ENCODE assay signal across 23 cellular contexts in genomic region chr19:48295458-48295857, GRCh38. TPM values are rescaled to one million over a fixed set of nuclear protein-coding genes. Genes with fewer than 3 reads are reported as not detected.
A peak's percentile ranks its signal among the peaks of the same experiment; 100 is the strongest.
DNase-seq lines count a peak whose midpoint lies in the region; ATAC-seq, FAIRE-seq and TF ChIP-seq lines count a peak whose summit lies in the region.
"Had no signal": no experiment of that assay in that cellular context is flagged by ENCODE, and none has a peak within 500 bp of the region (broad histone marks: within the 10 kb centered on the region; RNA-seq: fewer than 3 reads in every experiment).

No MANE protein-coding gene starts in this region.

- H3K14ac ChIP-seq in neuronal stem cell (ENCODE audit: low read length): no peak overlapping the region

- no peak for FAIRE-seq in astrocyte (lab: Jason Lieb, UNC)
- FAIRE-seq: GM19239 had no signal

- TF ChIP-seq CTCF in Caco-2 (IDR thresholded peaks at IDR 0.05; ENCODE audit: insufficient read depth in 1 of 2, low read depth in 1 of 2, low read length in 1 of 2, severe bottlenecking in 1 of 2, unreplicated experiment in 1 of 2): no peak
- TF ChIP-seq CTCF in astrocyte (IDR thresholded peaks at IDR 0.05; ENCODE audit: insufficient read depth, low read depth, low read length): no peak
- TF ChIP-seq CTCF in osteocyte (IDR thresholded peaks at IDR 0.05): no peak

- peak overlapping the region; percentile 78 for H2BK15ac ChIP-seq in neuronal stem cell (ENCODE audit: low read length)

- H3K27ac ChIP-seq in astrocyte (ENCODE audit: low read depth, low read length): no peak overlapping the region
- no peak overlapping the region for H3K27ac ChIP-seq in neuronal stem cell (replicated peaks; ENCODE audit: low read length)
- H3K27ac ChIP-seq: SJSA1 had no signal

- BruUV-seq in Caco-2 (replicated peaks; lab: Mats Ljungman, UMichigan): no TSS peak

- H3K4me2 ChIP-seq in astrocyte (ENCODE audit: low read length): no peak overlapping the region
- no peak overlapping the region for H3K4me2 ChIP-seq in neuronal stem cell (ENCODE audit: insufficient read depth, low read length, poor library complexity, severe bottlenecking)

- H3K4me1 ChIP-seq in Caco-2 (peaks cover 12% of the 10 kb centered on the region), astrocyte (ENCODE audit: insufficient read depth, low read length) (peaks cover 13% of the 10 kb centered on the region), neuronal stem cell (ENCODE audit: control insufficient read depth in 2 of 2, insufficient read depth in 1 of 2, low read depth in 1 of 2, low read length in 2 of 2) (peaks cover 3% of the 10 kb centered on the region in 2 donors)
- H3K4me1 ChIP-seq: HAP-1 had no signal

- H3K9me3 ChIP-seq in Caco-2: no peaks in the 10 kb centered on the region
- no peaks in the 10 kb centered on the region for H3K9me3 ChIP-seq in astrocyte (ENCODE audit: insufficient read depth, low read depth, low read length)
- H3K9me3 ChIP-seq in neuronal stem cell (replicated peaks in 1 of 2; ENCODE audit: control insufficient read depth in 2 of 2, insufficient read depth in 1 of 2, low read depth in 1 of 2, low read length in 2 of 2): peaks cover 0 to 1% of the 10 kb centered on the region in 2 donors
- H3K9me3 ChIP-seq: HAP-1, SJSA1 had no signal

- H3K4me3 Mint-ChIP-seq in Caco-2 (ENCODE audit: unreplicated experiment): no peak overlapping the region
- no peak overlapping the region for H3K4me3 Mint-ChIP-seq in astrocyte (ENCODE audit: unreplicated experiment)
- H3K4me3 Mint-ChIP-seq in osteocyte (ENCODE audit: unreplicated experiment): no peak overlapping the region
- no peak overlapping the region for H3K4me3 Mint-ChIP-seq in activated naive CD8-positive, alpha-beta T cell treated with anti-CD3 and anti-CD28 coated beads, Interleukin-2, amount 50 U/mL, for 24 hours
- H3K4me3 Mint-ChIP-seq: CD4-positive, CD25-positive, alpha-beta regulatory T cell had no signal

- peak overlapping the region; percentile 31 for H2BK120ac ChIP-seq in neuronal stem cell (ENCODE audit: low read depth, low read length)

- H2AK5ac ChIP-seq in neuronal stem cell (ENCODE audit: low read depth, low read length): peak overlapping the region; percentile 21

- no peak overlapping the region for H3K9ac ChIP-seq in astrocyte (ENCODE audit: low read length)
- peak overlapping the region; percentile 63 for H3K9ac ChIP-seq in neuronal stem cell (ENCODE audit: low read depth, low read length, poor library complexity)

- H4K8ac ChIP-seq in neuronal stem cell (ENCODE audit: low read depth, low read length): no peak overlapping the region

- H3K27ac Mint-ChIP-seq in Caco-2 (ENCODE audit: unreplicated experiment) (no peak overlapping the region), astrocyte (ENCODE audit: unreplicated experiment) (peak overlapping the region; percentile 47), osteocyte (ENCODE audit: unreplicated experiment) (no peak overlapping the region)
- H3K27ac Mint-ChIP-seq in activated naive CD8-positive, alpha-beta T cell treated with anti-CD3 and anti-CD28 coated beads, Interleukin-2, amount 50 U/mL, for 24 hours: no peak overlapping the region
- H3K27ac Mint-ChIP-seq: CD4-positive, CD25-positive, alpha-beta regulatory T cell had no signal

- peaks cover 13% of the 10 kb centered on the region for H3K4me1 Mint-ChIP-seq in Caco-2 (ENCODE audit: low read depth, unreplicated experiment)
- no peaks in the 10 kb centered on the region for H3K4me1 Mint-ChIP-seq in astrocyte (ENCODE audit: low read depth, unreplicated experiment)
- peaks cover 8% of the 10 kb centered on the region for H3K4me1 Mint-ChIP-seq in osteocyte (ENCODE audit: unreplicated experiment)
- H3K4me1 Mint-ChIP-seq in activated naive CD8-positive, alpha-beta T cell treated with anti-CD3 and anti-CD28 coated beads, Interleukin-2, amount 50 U/mL, for 24 hours: peaks cover 7% of the 10 kb centered on the region

- intact Hi-C loops in Caco-2 (cut with micrococcal nuclease; ENCODE audit: unreplicated experiment): no loop called here

- H2AFZ ChIP-seq in astrocyte (ENCODE audit: low read depth, low read length): no peak overlapping the region
- no peak overlapping the region for H2AFZ ChIP-seq in neuronal stem cell (ENCODE audit: low read length)

- H2BK12ac ChIP-seq in neuronal stem cell (ENCODE audit: low read length): no peak overlapping the region

- no peaks in the 10 kb centered on the region; the same call in 1 of the 2 replicates for H3K27me3 ChIP-seq in Caco-2 (replicated peaks; ENCODE audit: control insufficient read depth, insufficient read depth, low read length)
- no peaks in the 10 kb centered on the region for H3K27me3 ChIP-seq in astrocyte (ENCODE audit: insufficient read depth, low read length)
- peaks cover 0 to 3% (median 0%) of the 10 kb centered on the region in 3 experiments for H3K27me3 ChIP-seq in neuronal stem cell (ENCODE audit: control insufficient read depth in 3 of 3, insufficient read depth in 3 of 3, low read depth in 1 of 3, low read length in 3 of 3)
- H3K27me3 ChIP-seq: SJSA1 had no signal

- peaks cover 7% of the 10 kb centered on the region for H3K36me3 Mint-ChIP-seq in Caco-2 (ENCODE audit: insufficient read depth, unreplicated experiment)
- no peaks in the 10 kb centered on the region for H3K36me3 Mint-ChIP-seq in astrocyte (ENCODE audit: low read depth, unreplicated experiment)
- H3K36me3 Mint-ChIP-seq in osteocyte (ENCODE audit: unreplicated experiment): no peaks in the 10 kb centered on the region
- no peaks in the 10 kb centered on the region for H3K36me3 Mint-ChIP-seq in activated naive CD8-positive, alpha-beta T cell treated with anti-CD3 and anti-CD28 coated beads, Interleukin-2, amount 50 U/mL, for 24 hours (ENCODE audit: low read depth)
- H3K36me3 Mint-ChIP-seq: CD4-positive, CD25-positive, alpha-beta regulatory T cell had no signal

- H4K91ac ChIP-seq in neuronal stem cell (ENCODE audit: low read depth, low read length, poor library complexity): no peak overlapping the region

- H3K79me2 ChIP-seq in astrocyte (ENCODE audit: insufficient read depth, low read length): no peaks in the 10 kb centered on the region

- no peak overlapping the region for H3K4ac ChIP-seq in neuronal stem cell (ENCODE audit: low read length)

- no CpG with 5 or more reads among the region's 10 CpGs for WGBS in neuronal stem cell (ENCODE audit: extremely low coverage in 2 of 2, insufficient read length in 2 of 2, insufficient replicate concordance in 1 of 2), 2 donors

- H3K23ac ChIP-seq in neuronal stem cell (ENCODE audit: low read depth, low read length, poor library complexity): peak overlapping the region; percentile 29

- no peak for ATAC-seq in activated naive CD8-positive, alpha-beta T cell treated with anti-CD3 and anti-CD28 coated beads, Interleukin-2, amount 50 U/mL, for 24 hours

- peak; percentile 19 for DNase-seq in DMS79 treated with DMSO at 0.1 percent for 48 hours (lab: John Stamatoyannopoulos, UW)
- no peak for DNase-seq in DMS79 (lab: John Stamatoyannopoulos, UW)
- peak; percentile 36 to 59 for DNase-seq in Caco-2
- DNase-seq in astrocyte (ENCODE audit: low read depth): no peak
- DNase-seq in neuronal stem cell (ENCODE audit: low spot score): no peak
- DNase-seq in osteocyte (ENCODE audit: extremely low spot score, unreplicated experiment): no peak
- DNase-seq in activated naive CD8-positive, alpha-beta T cell treated with anti-CD3 and anti-CD28 coated beads, Interleukin-2, amount 50 U/mL, for 24 hours: no peak
- DNase-seq: 8988T; ACHN; CD4-positive, CD25-positive, alpha-beta regulatory T cell; DND-41; NCI-H1092; NCI-H1417 treated with DMSO at 0.1 percent for 48 hours; NCI-H187; NCI-H2081 treated with DMSO at 0.1 percent for 48 hours; NCI-H526; NCI-H82; Right ventricle myocardium superior; RPMI8226; T-helper 1 cell had no signal

- H4K20me1 ChIP-seq in astrocyte (ENCODE audit: insufficient read depth, low read length): no peaks in the 10 kb centered on the region

- CTCF ChIA-PET in Caco-2 (lab: Charles Lee): interaction anchor here (0.7 to 1.5 kb wide), 3 partner anchors 14 to 38 kb away, joined by 3 read pairs; no protein-coding TSS in a partner anchor

- H3K36me3 ChIP-seq in Caco-2 (ENCODE audit: control insufficient read depth, insufficient read depth, low read length) (no peaks in the 10 kb centered on the region), astrocyte (ENCODE audit: insufficient read depth, low read length) (no peaks in the 10 kb centered on the region), neuronal stem cell (replicated peaks in 1 of 2; ENCODE audit: control insufficient read depth in 2 of 2, insufficient read depth in 2 of 2, low read length in 2 of 2) (no peaks in the 10 kb centered on the region)
- H3K36me3 ChIP-seq: HAP-1, SJSA1 had no signal

- H3K27me3 Mint-ChIP-seq in Caco-2 (ENCODE audit: insufficient read depth, unreplicated experiment) (no peaks in the 10 kb centered on the region), astrocyte (ENCODE audit: low read depth, unreplicated experiment) (peaks cover 5% of the 10 kb centered on the region), osteocyte (ENCODE audit: unreplicated experiment) (peaks cover 3% of the 10 kb centered on the region)
- peaks cover 5% of the 10 kb centered on the region for H3K27me3 Mint-ChIP-seq in activated naive CD8-positive, alpha-beta T cell treated with anti-CD3 and anti-CD28 coated beads, Interleukin-2, amount 50 U/mL, for 24 hours

- no peaks in the 10 kb centered on the region for H3K79me1 ChIP-seq in neuronal stem cell (ENCODE audit: low read depth, low read length)

- H3K9me3 Mint-ChIP-seq in Caco-2 (ENCODE audit: unreplicated experiment) (no peaks in the 10 kb centered on the region), astrocyte (ENCODE audit: unreplicated experiment) (no peaks in the 10 kb centered on the region), osteocyte (ENCODE audit: unreplicated experiment) (no peaks in the 10 kb centered on the region)
- no peaks in the 10 kb centered on the region for H3K9me3 Mint-ChIP-seq in activated naive CD8-positive, alpha-beta T cell treated with anti-CD3 and anti-CD28 coated beads, Interleukin-2, amount 50 U/mL, for 24 hours
- H3K9me3 Mint-ChIP-seq: CD4-positive, CD25-positive, alpha-beta regulatory T cell had no signal

- peak overlapping the region; percentile 60 for H2BK5ac ChIP-seq in neuronal stem cell (ENCODE audit: low read length)

- H3K4me3 ChIP-seq in Caco-2 (ENCODE audit: low read depth, low read length) (no peak overlapping the region), astrocyte (ENCODE audit: insufficient read depth, low read depth, low read length) (no peak overlapping the region), neuronal stem cell (ENCODE audit: low read length in 2 of 2) (no peak overlapping the region)
- H3K4me3 ChIP-seq: HAP-1, SJSA1 had no signal

- H3K18ac ChIP-seq in neuronal stem cell (ENCODE audit: low read length): no peak overlapping the region

- POLR2A ChIA-PET in Caco-2 (lab: Charles Lee): no interaction called here

RNA-seq across cellular contexts. Expression of gene ZNF114, which starts 25.6 kb away (rescaled TPM):
- total RNA-seq in Caco-2 (2022) (8.7 and 9.3 TPM in 2 replicates), astrocyte (7.6 and 19.6 TPM in 2 replicates), osteocyte (0.97 and 0.99 TPM in 2 replicates)
- polyA plus RNA-seq in neuronal stem cell (2013, experiment 1 of 2): 3.0 TPM
- 2.6 TPM for polyA plus RNA-seq in neuronal stem cell (2013, experiment 2 of 2)
- total RNA-seq: CD4-positive, CD25-positive, alpha-beta regulatory T cell had no signal
- polyA plus RNA-seq: CD4-positive, CD25-positive, alpha-beta regulatory T cell had no signal

RNA-seq across cellular contexts. Expression of gene EMP3, which starts 29.9 kb away (rescaled TPM):
- 6.8 and 11.3 TPM in 2 replicates for total RNA-seq in Caco-2 (2022)
- total RNA-seq in astrocyte: 199 and 217 TPM in 2 replicates
- 45.0 TPM for polyA plus RNA-seq in neuronal stem cell (2013, experiment 1 of 2)
- polyA plus RNA-seq in neuronal stem cell (2013, experiment 2 of 2): 46.0 TPM
- 201 and 212 TPM in 2 replicates for total RNA-seq in osteocyte

RNA-seq across cellular contexts. Expression of gene CARD8, which starts 39.7 kb away (rescaled TPM):
- total RNA-seq in Caco-2 (2022): 17.7 and 19.9 TPM in 2 replicates
- total RNA-seq in astrocyte: 22.9 and 26.3 TPM in 2 replicates
- 30.9 TPM for polyA plus RNA-seq in neuronal stem cell (2013, experiment 1 of 2)
- polyA plus RNA-seq in neuronal stem cell (2013, experiment 2 of 2): 30.1 TPM
- total RNA-seq in osteocyte: 36.4 and 38.0 TPM in 2 replicates

Comparison
In these comparisons a context has a peak if more than half of its experiments do, and no peak if none do; other contexts are left out.
1. DNase-seq: peak in DMS79 treated with DMSO at 0.1 percent for 48 hours (single experiment) and Caco-2 (2 of 2); none in DMS79 (single experiment), astrocyte (single experiment), neuronal stem cell (single experiment), osteocyte (single experiment) and activated naive CD8-positive, alpha-beta T cell treated with anti-CD3 and anti-CD28 coated beads, Interleukin-2, amount 50 U/mL, for 24 hours (single experiment).
2. RNA of gene EMP3, which starts 29.9 kb away (total RNA-seq): 199 to 217 TPM in astrocyte and 201 to 212 TPM in osteocyte; 6.8 to 11.3 TPM in Caco-2; every median in the first group is over 10 times any median in the second.